1 cellular context compared by ENCODE assay signal in the genomic region with DNA sequence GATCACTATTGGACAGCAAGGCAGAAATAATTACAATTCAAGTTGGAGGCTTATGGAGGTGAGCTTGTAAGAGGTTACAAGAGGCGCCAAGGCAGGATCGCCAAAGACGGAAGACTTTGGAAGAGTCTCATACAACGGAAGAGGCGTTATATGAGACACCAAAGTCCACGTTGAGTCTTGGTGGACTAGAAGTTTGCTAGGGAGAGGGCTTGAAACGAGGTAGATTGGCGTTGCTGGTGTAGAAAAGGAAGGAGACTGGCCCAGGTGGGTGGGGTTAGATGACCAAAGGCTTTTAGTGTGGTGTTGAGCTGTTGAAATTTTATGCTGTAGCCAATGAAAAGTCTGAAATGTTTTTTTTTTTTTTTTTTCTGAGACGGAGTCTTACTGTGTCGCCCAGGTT.
TF ChIP-seq lines count a peak whose summit lies in the region.

No MANE protein-coding gene starts in this region.

TF ChIP-seq in H1, 55 proteins besides CTCF, POLR2A, EP300 and RAD21 (continued from another document):
- TF ChIP-seq, protein P1, sequence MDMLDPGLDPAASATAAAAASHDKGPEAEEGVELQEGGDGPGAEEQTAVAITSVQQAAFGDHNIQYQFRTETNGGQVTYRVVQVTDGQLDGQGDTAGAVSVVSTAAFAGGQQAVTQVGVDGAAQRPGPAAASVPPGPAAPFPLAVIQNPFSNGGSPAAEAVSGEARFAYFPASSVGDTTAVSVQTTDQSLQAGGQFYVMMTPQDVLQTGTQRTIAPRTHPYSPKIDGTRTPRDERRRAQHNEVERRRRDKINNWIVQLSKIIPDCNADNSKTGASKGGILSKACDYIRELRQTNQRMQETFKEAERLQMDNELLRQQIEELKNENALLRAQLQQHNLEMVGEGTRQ (IDR thresholded peaks at IDR 0.05; ENCODE audit: low read length): no peak
